ENCODE assay signal across 2 cellular contexts in genomic region chr19:13100031-13100588, GRCh38.
TF ChIP-seq lines count a peak whose summit lies in the region.

No MANE protein-coding gene starts in this region.

TF ChIP-seq in HEK293, 187 proteins besides CTCF, POLR2A, EP300 and RAD21:
- TF ChIP-seq ZNF311 (tag by site-specific recombination; IDR thresholded peaks at IDR 0.05; ENCODE audit: borderline replicate concordance) (0 out of 2 replicates have a peak, but pooled peaks have one; percentile 73), KLF8 (tag by site-specific recombination; IDR thresholded peaks at IDR 0.05) (0 out of 2 replicates have a peak, but pooled peaks have one; percentile 19), ZNF449 (tag by site-specific recombination; IDR thresholded peaks at IDR 0.05) (no peak), ZNF169 (tag by site-specific recombination; IDR thresholded peaks at IDR 0.05) (0 out of 2 replicates have a peak, but pooled peaks have one; percentile 56), KLF17 (tag by site-specific recombination; IDR thresholded peaks at IDR 0.05) (no peak), HIC1 (tag by site-specific recombination; IDR thresholded peaks at IDR 0.05) (0 out of 2 replicates have a peak, but pooled peaks have one; percentile 19), ZNF600 (tag by site-specific recombination; IDR thresholded peaks at IDR 0.05) (0 out of 2 replicates have a peak, but pooled peaks have one; percentile 25), BCL6B (tag by site-specific recombination; IDR thresholded peaks at IDR 0.05) (peak; percentile 33; the same call in 1 of the 2 replicates), ZNF175 (tag by site-specific recombination; IDR thresholded peaks at IDR 0.05) (no peak)

TF ChIP-seq in H1, 55 proteins besides CTCF, POLR2A, EP300 and RAD21:
- TF ChIP-seq FOSL1 (IDR thresholded peaks at IDR 0.05; ENCODE audit: insufficient read depth, low read depth, low read length) (peak; percentile 81; the same call in 1 of the 2 replicates), EGR1 (IDR thresholded peaks at IDR 0.05; ENCODE audit: borderline replicate concordance, low read depth, low read length) (peak; percentile 98), SUZ12 (IDR thresholded peaks at IDR 0.05; ENCODE audit: low read length) (no peak)
TF ChIP-seq in H1: peak in this region for 2.
